ENCODE assay signal across 1 cellular context in the genomic region with DNA sequence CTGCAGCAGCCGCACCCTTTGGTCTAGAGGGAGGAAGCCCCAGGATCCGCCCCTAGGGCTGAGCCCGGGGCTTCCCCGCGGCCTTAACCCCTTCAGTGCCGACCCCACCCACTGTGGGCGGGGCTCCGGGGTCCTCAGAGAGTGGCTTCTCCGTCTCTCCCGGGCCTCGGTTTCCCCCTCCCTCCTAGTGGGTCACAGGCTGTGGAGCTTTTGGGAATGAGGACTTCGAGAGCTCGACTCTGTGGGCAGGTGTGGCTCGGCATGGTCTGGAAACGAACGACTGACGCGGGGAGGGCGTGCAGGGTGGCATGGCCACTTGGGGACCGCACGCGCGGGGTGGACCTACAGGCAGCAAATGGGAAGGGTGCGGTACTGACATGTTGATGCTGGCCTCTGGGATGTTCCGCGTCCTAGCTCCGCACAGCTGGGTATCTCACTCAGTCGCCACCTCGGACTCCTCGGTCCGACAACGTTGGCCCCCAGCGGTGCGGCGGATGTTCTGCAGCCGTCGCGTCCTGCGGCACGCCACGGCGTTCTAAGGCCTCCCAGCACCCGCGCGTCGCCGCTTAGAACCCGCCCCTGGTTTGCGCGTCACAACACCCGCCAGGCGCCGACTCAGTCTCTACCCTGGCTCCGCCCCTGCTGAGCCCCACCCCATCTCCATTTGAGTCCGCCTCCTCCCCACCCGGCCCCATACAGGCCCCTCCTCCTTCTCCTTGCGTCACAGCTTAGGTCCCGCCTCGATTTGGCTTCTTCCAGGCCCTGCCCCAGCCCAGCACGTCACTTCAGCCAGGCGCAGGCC.
A peak's percentile ranks its signal among the peaks of the same experiment; 100 is the strongest.
TF ChIP-seq lines count a peak whose summit lies in the region.

A gene with protein sequence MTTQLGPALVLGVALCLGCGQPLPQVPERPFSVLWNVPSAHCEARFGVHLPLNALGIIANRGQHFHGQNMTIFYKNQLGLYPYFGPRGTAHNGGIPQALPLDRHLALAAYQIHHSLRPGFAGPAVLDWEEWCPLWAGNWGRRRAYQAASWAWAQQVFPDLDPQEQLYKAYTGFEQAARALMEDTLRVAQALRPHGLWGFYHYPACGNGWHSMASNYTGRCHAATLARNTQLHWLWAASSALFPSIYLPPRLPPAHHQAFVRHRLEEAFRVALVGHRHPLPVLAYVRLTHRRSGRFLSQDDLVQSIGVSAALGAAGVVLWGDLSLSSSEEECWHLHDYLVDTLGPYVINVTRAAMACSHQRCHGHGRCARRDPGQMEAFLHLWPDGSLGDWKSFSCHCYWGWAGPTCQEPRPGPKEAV (minus strand): TSS at position 570 of the 802 bp plus-strand sequence. CDS start 3,803 bp downstream, outside the sequence.
A gene with protein sequence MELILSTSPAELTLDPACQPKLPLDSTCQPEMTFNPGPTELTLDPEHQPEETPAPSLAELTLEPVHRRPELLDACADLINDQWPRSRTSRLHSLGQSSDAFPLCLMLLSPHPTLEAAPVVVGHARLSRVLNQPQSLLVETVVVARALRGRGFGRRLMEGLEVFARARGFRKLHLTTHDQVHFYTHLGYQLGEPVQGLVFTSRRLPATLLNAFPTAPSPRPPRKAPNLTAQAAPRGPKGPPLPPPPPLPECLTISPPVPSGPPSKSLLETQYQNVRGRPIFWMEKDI (minus strand): TSS at position 570 of the 802 bp plus-strand sequence. CDS start 1,942 bp downstream, outside the sequence.

TF ChIP-seq in GM12878, 131 proteins besides CTCF, POLR2A, EP300 and RAD21 (continued from another document):
- TF ChIP-seq, protein P1, sequence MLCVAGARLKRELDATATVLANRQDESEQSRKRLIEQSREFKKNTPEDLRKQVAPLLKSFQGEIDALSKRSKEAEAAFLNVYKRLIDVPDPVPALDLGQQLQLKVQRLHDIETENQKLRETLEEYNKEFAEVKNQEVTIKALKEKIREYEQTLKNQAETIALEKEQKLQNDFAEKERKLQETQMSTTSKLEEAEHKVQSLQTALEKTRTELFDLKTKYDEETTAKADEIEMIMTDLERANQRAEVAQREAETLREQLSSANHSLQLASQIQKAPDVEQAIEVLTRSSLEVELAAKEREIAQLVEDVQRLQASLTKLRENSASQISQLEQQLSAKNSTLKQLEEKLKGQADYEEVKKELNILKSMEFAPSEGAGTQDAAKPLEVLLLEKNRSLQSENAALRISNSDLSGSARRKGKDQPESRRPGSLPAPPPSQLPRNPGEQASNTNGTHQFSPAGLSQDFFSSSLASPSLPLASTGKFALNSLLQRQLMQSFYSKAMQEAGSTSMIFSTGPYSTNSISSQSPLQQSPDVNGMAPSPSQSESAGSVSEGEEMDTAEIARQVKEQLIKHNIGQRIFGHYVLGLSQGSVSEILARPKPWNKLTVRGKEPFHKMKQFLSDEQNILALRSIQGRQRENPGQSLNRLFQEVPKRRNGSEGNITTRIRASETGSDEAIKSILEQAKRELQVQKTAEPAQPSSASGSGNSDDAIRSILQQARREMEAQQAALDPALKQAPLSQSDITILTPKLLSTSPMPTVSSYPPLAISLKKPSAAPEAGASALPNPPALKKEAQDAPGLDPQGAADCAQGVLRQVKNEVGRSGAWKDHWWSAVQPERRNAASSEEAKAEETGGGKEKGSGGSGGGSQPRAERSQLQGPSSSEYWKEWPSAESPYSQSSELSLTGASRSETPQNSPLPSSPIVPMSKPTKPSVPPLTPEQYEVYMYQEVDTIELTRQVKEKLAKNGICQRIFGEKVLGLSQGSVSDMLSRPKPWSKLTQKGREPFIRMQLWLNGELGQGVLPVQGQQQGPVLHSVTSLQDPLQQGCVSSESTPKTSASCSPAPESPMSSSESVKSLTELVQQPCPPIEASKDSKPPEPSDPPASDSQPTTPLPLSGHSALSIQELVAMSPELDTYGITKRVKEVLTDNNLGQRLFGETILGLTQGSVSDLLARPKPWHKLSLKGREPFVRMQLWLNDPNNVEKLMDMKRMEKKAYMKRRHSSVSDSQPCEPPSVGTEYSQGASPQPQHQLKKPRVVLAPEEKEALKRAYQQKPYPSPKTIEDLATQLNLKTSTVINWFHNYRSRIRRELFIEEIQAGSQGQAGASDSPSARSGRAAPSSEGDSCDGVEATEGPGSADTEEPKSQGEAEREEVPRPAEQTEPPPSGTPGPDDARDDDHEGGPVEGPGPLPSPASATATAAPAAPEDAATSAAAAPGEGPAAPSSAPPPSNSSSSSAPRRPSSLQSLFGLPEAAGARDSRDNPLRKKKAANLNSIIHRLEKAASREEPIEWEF (IDR thresholded peaks at IDR 0.05; ENCODE audit: insufficient replicate concordance, low read depth, low read length) = no peak
- peak; percentile 95 for TF ChIP-seq GATAD2B (conservative IDR thresholded peaks at IDR 0.05; ENCODE audit: low read depth)
- no peak for TF ChIP-seq SMC3 (IDR thresholded peaks at IDR 0.05; ENCODE audit: borderline replicate concordance, low read length)
- TF ChIP-seq TCF12 (IDR thresholded peaks at IDR 0.05; ENCODE audit: low read depth, low read length) = peak; percentile 2; the same call in 1 of the 2 replicates
- peak; percentile 73 for TF ChIP-seq MYC (IDR thresholded peaks at IDR 0.05; ENCODE audit: insufficient read depth, insufficient read length, insufficient replicate concordance, low read length, severe bottlenecking)
- TF ChIP-seq POLR2AphosphoS5 (IDR thresholded peaks at IDR 0.05; ENCODE audit: low read length) = peak; percentile 94
- 0 out of 2 replicates have a peak, but pooled peaks have one; percentile 43 for TF ChIP-seq ZNF217 (IDR thresholded peaks at IDR 0.05)
- TF ChIP-seq POU2F2 (IDR thresholded peaks at IDR 0.05; ENCODE audit: borderline replicate concordance, low read depth, low read length) = peak; percentile 65; the same call in 2 of the 3 replicates
- TF ChIP-seq MEF2B (IDR thresholded peaks at IDR 0.05; ENCODE audit: partially characterized antibody, poor library complexity, severe bottlenecking) = peak; percentile 17
- TF ChIP-seq, protein P2, sequence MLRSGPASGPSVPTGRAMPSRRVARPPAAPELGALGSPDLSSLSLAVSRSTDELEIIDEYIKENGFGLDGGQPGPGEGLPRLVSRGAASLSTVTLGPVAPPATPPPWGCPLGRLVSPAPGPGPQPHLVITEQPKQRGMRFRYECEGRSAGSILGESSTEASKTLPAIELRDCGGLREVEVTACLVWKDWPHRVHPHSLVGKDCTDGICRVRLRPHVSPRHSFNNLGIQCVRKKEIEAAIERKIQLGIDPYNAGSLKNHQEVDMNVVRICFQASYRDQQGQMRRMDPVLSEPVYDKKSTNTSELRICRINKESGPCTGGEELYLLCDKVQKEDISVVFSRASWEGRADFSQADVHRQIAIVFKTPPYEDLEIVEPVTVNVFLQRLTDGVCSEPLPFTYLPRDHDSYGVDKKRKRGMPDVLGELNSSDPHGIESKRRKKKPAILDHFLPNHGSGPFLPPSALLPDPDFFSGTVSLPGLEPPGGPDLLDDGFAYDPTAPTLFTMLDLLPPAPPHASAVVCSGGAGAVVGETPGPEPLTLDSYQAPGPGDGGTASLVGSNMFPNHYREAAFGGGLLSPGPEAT (IDR thresholded peaks at IDR 0.05; ENCODE audit: low read depth) = no peak; the same call in 1 of the 2 replicates
- TF ChIP-seq BHLHE40 (IDR thresholded peaks at IDR 0.05; ENCODE audit: borderline replicate concordance in 1 of 2, low read depth in 2 of 2, low read length in 1 of 2) = peak; percentile 40 to 89; a peak in 3 of 4 replicates
- peak; percentile 54; the same call in 1 of the 2 replicates for TF ChIP-seq MTA2 (IDR thresholded peaks at IDR 0.05; ENCODE audit: low read depth)
- peak; percentile 56; the same call in 1 of the 2 replicates for TF ChIP-seq RB1 (IDR thresholded peaks at IDR 0.05; ENCODE audit: borderline replicate concordance)
TF ChIP-seq in GM12878: peak in this region for 37.
